ENCODE assay signal across 8 cellular contexts in genomic region chr2:28406276-28407096, GRCh38. TPM values are rescaled to one million over a fixed set of nuclear protein-coding genes. Genes with fewer than 3 reads are reported as not detected.
DNase-seq lines count a peak whose midpoint lies in the region; ATAC-seq and TF ChIP-seq lines count a peak whose summit lies in the region.

No MANE protein-coding gene starts in this region.

- no peak for TF ChIP-seq CTCF in omental fat pad (IDR thresholded peaks at IDR 0.05)

- DNase-seq in CD1c-positive myeloid dendritic cell (ENCODE audit: extremely low spot score) (peak; percentile 91), T1000 (lab: John Stamatoyannopoulos, UW) (peak; percentile 62), omental fat pad (ENCODE audit: low spot score) (no peak), mesenteric fat pad (ENCODE audit: low spot score) (no peak), AML-193 (lab: John Stamatoyannopoulos, UW) (no peak)
- peak; percentile 60 to 81 for DNase-seq in central memory CD8-positive, alpha-beta T cell (ENCODE audit: low spot score in 2 of 2)

- H3K4me1 Mint-ChIP-seq in central memory CD8-positive, alpha-beta T cell, result peaks cover 76% of the 10 kb centered on the region

- H3K9me3 Mint-ChIP-seq in central memory CD8-positive, alpha-beta T cell, result no peaks in the 10 kb centered on the region

- ATAC-seq in central memory CD8-positive, alpha-beta T cell (replicated peaks; ENCODE audit: extremely low read depth, poor library complexity, severe bottlenecking), result peak; percentile 68
- ATAC-seq in omental fat pad (ENCODE audit: low FRiP score), result peak; percentile 17
- ATAC-seq in GM21423 (IDR thresholded peaks at IDR 0.05; ENCODE audit: unreplicated experiment), result no peak
- no peak for ATAC-seq in GM21526 (IDR thresholded peaks at IDR 0.05; ENCODE audit: low FRiP score, unreplicated experiment)

- peak overlapping the region; percentile 66 for H3K4me3 Mint-ChIP-seq in central memory CD8-positive, alpha-beta T cell

- no peaks in the 10 kb centered on the region for H3K27me3 Mint-ChIP-seq in central memory CD8-positive, alpha-beta T cell

- H3K36me3 Mint-ChIP-seq in central memory CD8-positive, alpha-beta T cell (ENCODE audit: insufficient read depth), result peaks cover 56% of the 10 kb centered on the region

- peak overlapping the region; percentile 97 for H3K27ac Mint-ChIP-seq in central memory CD8-positive, alpha-beta T cell (ENCODE audit: low read depth)

RNA-seq across cellular contexts. Expression of gene FOSL2, which starts 13.8 kb away (rescaled TPM):
- 100 to 1,000 TPM; 115 to 350 (median 184) TPM for total RNA-seq in omental fat pad
- 259 TPM for total RNA-seq in mesenteric fat pad

Comparison
In these comparisons a context has a peak if more than half of its experiments do, and no peak if none do; other contexts are left out.
1. DNase-seq: peak in CD1c-positive myeloid dendritic cell (single experiment), T1000 (single experiment) and central memory CD8-positive, alpha-beta T cell (2 of 2); none in omental fat pad (single experiment), mesenteric fat pad (single experiment) and AML-193 (0 of 2).
2. ATAC-seq: peak in central memory CD8-positive, alpha-beta T cell (single experiment) and omental fat pad (single experiment); none in GM21423 (single experiment) and GM21526 (single experiment).